1 cellular context compared by ENCODE assay signal in the genomic region with DNA sequence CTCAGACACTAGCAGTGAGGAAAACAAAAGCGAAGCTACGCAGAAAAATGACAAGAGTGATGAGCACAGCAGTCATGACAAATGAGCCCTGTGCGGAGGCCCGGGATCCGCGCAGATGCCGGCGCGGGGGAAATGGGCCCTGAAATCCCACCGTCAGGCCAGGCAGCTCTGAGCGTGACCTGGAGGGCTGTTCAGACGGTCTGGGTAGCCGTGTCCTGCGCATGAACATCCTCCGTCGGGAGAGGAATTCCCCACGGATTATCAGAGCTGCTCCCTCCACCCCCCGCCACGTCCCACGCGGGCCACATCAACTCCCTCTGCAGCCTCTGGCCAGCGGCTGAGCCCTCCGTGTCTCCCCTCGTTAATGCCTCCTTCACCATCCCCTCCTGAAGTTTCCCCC.
TF ChIP-seq lines count a peak whose summit lies in the region.

No MANE protein-coding gene starts in this region.

TF ChIP-seq in H1, 55 proteins besides CTCF, POLR2A, EP300 and RAD21:
- no peak for TF ChIP-seq EZH2 (IDR thresholded peaks at IDR 0.05; ENCODE audit: low read depth, low read length, severe bottlenecking)
- TF ChIP-seq, protein P1, sequence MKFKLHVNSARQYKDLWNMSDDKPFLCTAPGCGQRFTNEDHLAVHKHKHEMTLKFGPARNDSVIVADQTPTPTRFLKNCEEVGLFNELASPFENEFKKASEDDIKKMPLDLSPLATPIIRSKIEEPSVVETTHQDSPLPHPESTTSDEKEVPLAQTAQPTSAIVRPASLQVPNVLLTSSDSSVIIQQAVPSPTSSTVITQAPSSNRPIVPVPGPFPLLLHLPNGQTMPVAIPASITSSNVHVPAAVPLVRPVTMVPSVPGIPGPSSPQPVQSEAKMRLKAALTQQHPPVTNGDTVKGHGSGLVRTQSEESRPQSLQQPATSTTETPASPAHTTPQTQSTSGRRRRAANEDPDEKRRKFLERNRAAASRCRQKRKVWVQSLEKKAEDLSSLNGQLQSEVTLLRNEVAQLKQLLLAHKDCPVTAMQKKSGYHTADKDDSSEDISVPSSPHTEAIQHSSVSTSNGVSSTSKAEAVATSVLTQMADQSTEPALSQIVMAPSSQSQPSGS (IDR thresholded peaks at IDR 0.05; ENCODE audit: low read length) = no peak
- TF ChIP-seq SIRT6 (IDR thresholded peaks at IDR 0.05; ENCODE audit: low read length) = no peak
- no peak for TF ChIP-seq SUZ12 (IDR thresholded peaks at IDR 0.05; ENCODE audit: low read length)
- TF ChIP-seq NANOG (IDR thresholded peaks at IDR 0.05; ENCODE audit: insufficient read depth, low read depth, low read length, poor library complexity, severe bottlenecking) = no peak
- no peak for TF ChIP-seq TAF1 (IDR thresholded peaks at IDR 0.05; ENCODE audit: low read depth, low read length)
- TF ChIP-seq MAX (IDR thresholded peaks at IDR 0.05) = no peak
- TF ChIP-seq JUN (IDR thresholded peaks at IDR 0.05; ENCODE audit: low read depth, low read length) = no peak
- TF ChIP-seq TEAD4 (IDR thresholded peaks at IDR 0.05; ENCODE audit: low read depth, low read length) = no peak
- TF ChIP-seq SP1 (IDR thresholded peaks at IDR 0.05; ENCODE audit: low read depth, low read length) = no peak
- no peak for TF ChIP-seq KDM1A (IDR thresholded peaks at IDR 0.05; ENCODE audit: borderline replicate concordance, low read length)
- TF ChIP-seq POU5F1 (IDR thresholded peaks at IDR 0.05; ENCODE audit: low read depth, low read length) = no peak
